In the genomic region with DNA sequence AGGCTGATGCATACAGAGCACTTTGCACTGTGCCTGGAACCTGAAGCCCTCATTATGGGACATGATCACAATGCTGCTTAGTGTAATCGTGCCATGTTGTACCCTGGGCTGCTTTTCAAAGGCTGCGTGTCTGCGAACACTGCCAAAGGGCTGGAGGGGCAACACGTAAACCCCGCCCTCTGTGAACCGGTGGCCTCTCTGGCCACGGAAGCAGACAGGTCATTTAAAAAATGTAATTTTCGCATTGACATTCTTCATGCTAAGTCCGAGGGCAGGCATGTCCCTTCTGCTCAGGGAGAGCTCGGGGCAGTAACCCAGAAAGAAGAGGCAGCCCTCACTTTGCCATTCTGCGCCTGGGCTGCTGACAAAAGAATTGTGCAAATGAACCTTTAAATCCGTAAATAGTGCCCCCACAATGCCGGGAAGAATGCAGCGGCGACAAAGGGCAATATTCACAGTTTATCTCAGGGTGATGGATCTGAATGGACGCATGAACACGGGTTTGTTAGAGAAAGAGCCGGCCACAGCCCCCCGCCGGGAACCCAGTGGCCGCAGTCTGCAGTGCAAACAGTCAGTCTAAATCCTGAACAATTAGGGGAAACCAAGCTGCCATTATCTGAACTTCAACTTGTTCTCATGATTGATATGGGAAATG, we compare ENCODE assay signal across 30 cellular contexts.
DNase-seq lines count a peak whose midpoint lies in the region; ATAC-seq and TF ChIP-seq lines count a peak whose summit lies in the region.
"Had no signal": no experiment of that assay in that cellular context is flagged by ENCODE, and none has a peak within 500 bp of the region (broad histone marks: within the 10 kb centered on the region; RNA-seq: fewer than 3 reads in every experiment).

No MANE protein-coding gene starts in this region.

- ATAC-seq in mucosa of descending colon, result no peak
- ATAC-seq in esophagus mucosa, result no peak
- ATAC-seq: A549; activated CD4-positive, alpha-beta T cell treated with anti-CD3 and anti-CD28 coated beads for 36 hours; activated naive CD4-positive, alpha-beta T cell treated with anti-CD3 and anti-CD28 coated beads, Interleukin-2, amount 50 U/mL, for 72 hours; left ventricle myocardium superior; naive thymus-derived CD8-positive, alpha-beta T cell had no signal

- WGBS in ectodermal cell, 2 experiments, result 29 to 32% methylated on average over 21 of the region's 21 CpGs

- intact Hi-C loops in mucosa of descending colon (cut with DNase I, micrococcal nuclease), result no loop called here

- H3K27ac ChIP-seq in ectodermal cell (ENCODE audit: insufficient read depth, low read depth, low read length, poor library complexity, severe bottlenecking) (peak overlapping the region; percentile 41), neural cell (ENCODE audit: low read length) (no peak overlapping the region)
- H3K27ac ChIP-seq: A549, ovary, thoracic aorta, vagina had no signal

- H3K36me3 ChIP-seq in ectodermal cell (ENCODE audit: control insufficient read depth, insufficient read depth, low read length) (no peaks in the 10 kb centered on the region), neural cell (ENCODE audit: insufficient read depth, low read length) (no peaks in the 10 kb centered on the region), mucosa of descending colon (ENCODE audit: low read depth) (no peaks in the 10 kb centered on the region)
- H3K36me3 ChIP-seq: ovary, thoracic aorta, vagina had no signal

- H3F3A ChIP-seq in neural cell (ENCODE audit: insufficient read depth, low read length, poor library complexity, severe bottlenecking), result no peaks in the 10 kb centered on the region

- DNase-seq in ELF-1 (ENCODE audit: low read depth, low spot score) (peak; percentile 60), NCI-H146 treated with DMSO at 0.1 percent for 48 hours (lab: John Stamatoyannopoulos, UW; ENCODE audit: unreplicated experiment) (peak; percentile 73), mucosa of descending colon (no peak), NCI-H1436 treated with DMSO at 0.1 percent for 48 hours (lab: John Stamatoyannopoulos, UW) (no peak), NCI-H2196 (lab: John Stamatoyannopoulos, UW; ENCODE audit: unreplicated experiment) (no peak)
- DNase-seq: activated CD4-positive, alpha-beta T cell treated with anti-CD3 and anti-CD28 coated beads for 36 hours; activated CD8-positive, alpha-beta memory T cell treated with anti-CD3 and anti-CD28 coated beads for 24 hours; activated T-cell treated with anti-CD3 and anti-CD28 coated beads for 4 hours; AML-193; CD4-positive, alpha-beta T cell; DND-41; effector memory CD4-positive, alpha-beta T cell; glutamatergic neuron; HFFc6; KBM-7; left ventricle myocardium superior; naive thymus-derived CD8-positive, alpha-beta T cell; NCI-H1092 treated with DMSO at 0.1 percent for 48 hours; NCI-H1930; NCI-H82; ovary; SHP77 treated with DMSO at 0.1 percent for 48 hours had no signal

- no peaks in the 10 kb centered on the region for H3K79me2 ChIP-seq in neural cell (replicated peaks; ENCODE audit: insufficient read depth, low read length)

- H3K9ac ChIP-seq in neural cell (ENCODE audit: low read length), result no peak overlapping the region

- H3K4me1 ChIP-seq in ectodermal cell (ENCODE audit: control insufficient read depth, insufficient read depth, low read length) (peaks cover 26% of the 10 kb centered on the region), mucosa of descending colon (ENCODE audit: low read depth) (no peaks in the 10 kb centered on the region)
- H3K4me1 ChIP-seq: A549, vagina had no signal

- H3K27me3 ChIP-seq in ectodermal cell (ENCODE audit: control insufficient read depth, insufficient read depth, low read length, poor library complexity, severe bottlenecking), result no peaks in the 10 kb centered on the region
- H3K27me3 ChIP-seq in neural cell (ENCODE audit: insufficient read depth, low read depth, low read length), result no peaks in the 10 kb centered on the region
- H3K27me3 ChIP-seq: ovary, vagina had no signal

- TF ChIP-seq CTCF in neural cell (IDR thresholded peaks at IDR 0.05; ENCODE audit: poor library complexity, severe bottlenecking), result no peak
- no peak for TF ChIP-seq CTCF in mucosa of descending colon (IDR thresholded peaks at IDR 0.05)

- no peak for TF ChIP-seq EP300 in neural cell (conservative IDR thresholded peaks at IDR 0.05; ENCODE audit: poor library complexity, severe bottlenecking)

- H4K20me1 ChIP-seq in neural cell (ENCODE audit: insufficient read depth), result no peaks in the 10 kb centered on the region

- H3K4me3 ChIP-seq in ectodermal cell (ENCODE audit: insufficient read depth, low read depth, low read length) (no peak overlapping the region), neural cell (ENCODE audit: low read length) (peak overlapping the region; percentile 12), mucosa of descending colon (no peak overlapping the region)
- H3K4me3 ChIP-seq: A549, ovary, smooth muscle cell, thoracic aorta, vagina had no signal

- H3K9me2 ChIP-seq in neural cell (ENCODE audit: insufficient read depth, low read length), result no peaks in the 10 kb centered on the region

- no peak overlapping the region for H2AFZ ChIP-seq in neural cell (ENCODE audit: low read depth, low read length)

- H3K4me2 ChIP-seq in neural cell (ENCODE audit: low read length), result no peak overlapping the region
- H3K4me2 ChIP-seq: A549, smooth muscle cell had no signal

- no peak for TF ChIP-seq RAD21 in neural cell (conservative IDR thresholded peaks at IDR 0.05)

- no peaks in the 10 kb centered on the region for H3K9me3 ChIP-seq in ectodermal cell (ENCODE audit: control insufficient read depth, low read length)
- H3K9me3 ChIP-seq in neural cell (ENCODE audit: low read length), result peaks cover 4% of the 10 kb centered on the region
- H3K9me3 ChIP-seq in mucosa of descending colon, result no peaks in the 10 kb centered on the region
- H3K9me3 ChIP-seq: ovary, thoracic aorta, vagina had no signal

TF ChIP-seq in neural cell, 6 proteins besides CTCF, POLR2A, EP300 and RAD21:
- TF ChIP-seq, protein P1, sequence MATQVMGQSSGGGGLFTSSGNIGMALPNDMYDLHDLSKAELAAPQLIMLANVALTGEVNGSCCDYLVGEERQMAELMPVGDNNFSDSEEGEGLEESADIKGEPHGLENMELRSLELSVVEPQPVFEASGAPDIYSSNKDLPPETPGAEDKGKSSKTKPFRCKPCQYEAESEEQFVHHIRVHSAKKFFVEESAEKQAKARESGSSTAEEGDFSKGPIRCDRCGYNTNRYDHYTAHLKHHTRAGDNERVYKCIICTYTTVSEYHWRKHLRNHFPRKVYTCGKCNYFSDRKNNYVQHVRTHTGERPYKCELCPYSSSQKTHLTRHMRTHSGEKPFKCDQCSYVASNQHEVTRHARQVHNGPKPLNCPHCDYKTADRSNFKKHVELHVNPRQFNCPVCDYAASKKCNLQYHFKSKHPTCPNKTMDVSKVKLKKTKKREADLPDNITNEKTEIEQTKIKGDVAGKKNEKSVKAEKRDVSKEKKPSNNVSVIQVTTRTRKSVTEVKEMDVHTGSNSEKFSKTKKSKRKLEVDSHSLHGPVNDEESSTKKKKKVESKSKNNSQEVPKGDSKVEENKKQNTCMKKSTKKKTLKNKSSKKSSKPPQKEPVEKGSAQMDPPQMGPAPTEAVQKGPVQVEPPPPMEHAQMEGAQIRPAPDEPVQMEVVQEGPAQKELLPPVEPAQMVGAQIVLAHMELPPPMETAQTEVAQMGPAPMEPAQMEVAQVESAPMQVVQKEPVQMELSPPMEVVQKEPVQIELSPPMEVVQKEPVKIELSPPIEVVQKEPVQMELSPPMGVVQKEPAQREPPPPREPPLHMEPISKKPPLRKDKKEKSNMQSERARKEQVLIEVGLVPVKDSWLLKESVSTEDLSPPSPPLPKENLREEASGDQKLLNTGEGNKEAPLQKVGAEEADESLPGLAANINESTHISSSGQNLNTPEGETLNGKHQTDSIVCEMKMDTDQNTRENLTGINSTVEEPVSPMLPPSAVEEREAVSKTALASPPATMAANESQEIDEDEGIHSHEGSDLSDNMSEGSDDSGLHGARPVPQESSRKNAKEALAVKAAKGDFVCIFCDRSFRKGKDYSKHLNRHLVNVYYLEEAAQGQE (IDR thresholded peaks at IDR 0.05; ENCODE audit: borderline replicate concordance), result no peak
- no peak for TF ChIP-seq POLR2AphosphoS5 (IDR thresholded peaks at IDR 0.05)
- no peak for TF ChIP-seq MXI1 (conservative IDR thresholded peaks at IDR 0.05; ENCODE audit: poor library complexity, severe bottlenecking)
- no peak for TF ChIP-seq SMC3 (conservative IDR thresholded peaks at IDR 0.05; ENCODE audit: poor library complexity)
- TF ChIP-seq EZH2 (IDR thresholded peaks at IDR 0.05; ENCODE audit: borderline replicate concordance, insufficient read depth, low read length, poor library complexity, severe bottlenecking), result no peak
- TF ChIP-seq TAF1 (IDR thresholded peaks at IDR 0.05; ENCODE audit: low read depth), result no peak

Comparison
In these comparisons a context has a peak if more than half of its experiments do, and no peak if none do; other contexts are left out.
1. DNase-seq: peak in ELF-1 (single experiment) and NCI-H146 treated with DMSO at 0.1 percent for 48 hours (single experiment); none in mucosa of descending colon (0 of 3), NCI-H1436 treated with DMSO at 0.1 percent for 48 hours (single experiment) and NCI-H2196 (single experiment).